ENCODE assay signal across 8 cellular contexts in genomic region chr7:23298885-23299769, GRCh38. TPM values are rescaled to one million over a fixed set of nuclear protein-coding genes. Genes with fewer than 3 reads are reported as not detected.
DNase-seq lines count a peak whose midpoint lies in the region; ATAC-seq and TF ChIP-seq lines count a peak whose summit lies in the region.

TSS of gene MALSU1 (plus strand) at chr7:23299339. CDS start at chr7:23299353, 14 bp downstream.

- no peaks in the 10 kb centered on the region for H3K27me3 Mint-ChIP-seq in T-helper 2 cell treated with Interferon-gamma antibody and Interleukin-4, amounts not matched to agents 5 μg/mL and 100 μg/mL, for 36 hours (ENCODE audit: low read depth)

- H3K4me1 ChIP-seq in ascending aorta (peaks cover 8 to 17% of the 10 kb centered on the region in 2 donors), right cardiac atrium (ENCODE audit: control insufficient read depth, insufficient read depth, low read length) (peaks cover 3% of the 10 kb centered on the region), uterus (peaks cover 6 to 15% of the 10 kb centered on the region in 2 donors)

- peak within 1 kb of the TSS; percentile 78 to 91 for H3K4me3 ChIP-seq in ascending aorta
- peak within 1 kb of the TSS; percentile 92 for H3K4me3 ChIP-seq in right cardiac atrium (ENCODE audit: low read length)
- peak within 1 kb of the TSS; percentile 80 to 95 for H3K4me3 ChIP-seq in uterus

- H3K36me3 ChIP-seq in ascending aorta = peaks cover 8 to 13% of the 10 kb centered on the region in 2 donors
- no peaks in the 10 kb centered on the region for H3K36me3 ChIP-seq in uterus

- intact Hi-C loops in ascending aorta (cut with DNase I) = loop anchor here (1.0 to 10.0 kb wide), 6 partner anchors 118 to 1872 kb away; partner anchors contain the start of genes CCDC126, IL6 and TRA2A
- intact Hi-C loops in right cardiac atrium (cut with DNase I) = no loop called here
- intact Hi-C loops in uterus (cut with DNase I; ENCODE audit: low total_unique reads) = no loop called here

- H3K9me3 Mint-ChIP-seq in T-helper 2 cell treated with Interferon-gamma antibody and Interleukin-4, amounts not matched to agents 5 μg/mL and 100 μg/mL, for 36 hours = peaks cover 7% of the 10 kb centered on the region

- TF ChIP-seq CTCF in ascending aorta (IDR thresholded peaks at IDR 0.05) (no peak), uterus (IDR thresholded peaks at IDR 0.05) (no peak)

- WGBS in right cardiac atrium = 1% methylated on average over 59 of the region's 59 CpGs

- peaks cover 34% of the 10 kb centered on the region for H3K4me1 Mint-ChIP-seq in T-helper 2 cell treated with Interferon-gamma antibody and Interleukin-4, amounts not matched to agents 5 μg/mL and 100 μg/mL, for 36 hours (ENCODE audit: low read depth)

- H3K27ac Mint-ChIP-seq in T-helper 2 cell treated with Interferon-gamma antibody and Interleukin-4, amounts not matched to agents 5 μg/mL and 100 μg/mL, for 36 hours = peak within 1 kb of the TSS; percentile 90

- no peaks in the 10 kb centered on the region for H3K27me3 ChIP-seq in ascending aorta
- H3K27me3 ChIP-seq in right cardiac atrium (ENCODE audit: control insufficient read depth, insufficient read depth) = no peaks in the 10 kb centered on the region
- no peaks in the 10 kb centered on the region for H3K27me3 ChIP-seq in uterus

- H3K36me3 Mint-ChIP-seq in T-helper 2 cell treated with Interferon-gamma antibody and Interleukin-4, amounts not matched to agents 5 μg/mL and 100 μg/mL, for 36 hours (ENCODE audit: low read depth) = peaks cover 25% of the 10 kb centered on the region

- H3K27ac ChIP-seq in ascending aorta (peak within 1 kb of the TSS; percentile 75 to 79), right cardiac atrium (ENCODE audit: low read length) (peak within 1 kb of the TSS; percentile 60), uterus (peak within 1 kb of the TSS; percentile 77 to 78)

- peak; percentile 95 for DNase-seq in NCI-H1930 (lab: John Stamatoyannopoulos, UW)
- peak; percentile 97 for DNase-seq in T-helper 2 cell treated with Interferon-gamma antibody and Interleukin-4, amounts not matched to agents 5 μg/mL and 100 μg/mL, for 36 hours (ENCODE audit: low spot score)
- peak; percentile 79 to 99 for DNase-seq in ascending aorta (ENCODE audit: low spot score in 2 of 2)
- peak; percentile 97 to 99 (median 98) for DNase-seq in right cardiac atrium
- peak; percentile 88 for DNase-seq in pulmonary artery endothelial cell (ENCODE audit: low read depth, low spot score)
- peak; percentile 96 to 97 for DNase-seq in uterus

- TF ChIP-seq POLR2A in uterus (IDR thresholded peaks at IDR 0.05) = peak; percentile 86 to 90

- ATAC-seq in GM18502 (IDR thresholded peaks at IDR 0.05; ENCODE audit: poor library complexity, unreplicated experiment) (peak; percentile 99), HG02970 (IDR thresholded peaks at IDR 0.05; ENCODE audit: low FRiP score, unreplicated experiment) (peak; percentile 97), right cardiac atrium (peak; percentile 100)

- H3K4me3 Mint-ChIP-seq in T-helper 2 cell treated with Interferon-gamma antibody and Interleukin-4, amounts not matched to agents 5 μg/mL and 100 μg/mL, for 36 hours = peak within 1 kb of the TSS; percentile 97

- H3K9me3 ChIP-seq in ascending aorta (no peaks in the 10 kb centered on the region), right cardiac atrium (ENCODE audit: control insufficient read depth, low read length) (no peaks in the 10 kb centered on the region), uterus (no peaks in the 10 kb centered on the region)

RNA-seq across cellular contexts. Expression of gene MALSU1, which starts in this region (rescaled TPM):
- total RNA-seq in ascending aorta (22.4 TPM), right cardiac atrium (10 to 100 TPM; 64.6 to 80.7 (median 70.2) TPM), pulmonary artery endothelial cell (104 and 121 TPM in 2 replicates), uterus (100 to 1,000 TPM in 1 of 4 donors, 10 to 100 TPM in 3; 33.7 to 117 (median 46.3) TPM)
- polyA plus RNA-seq in right cardiac atrium = 68.4 TPM

Comparison
In these comparisons a context has a peak if more than half of its experiments do, and no peak if none do; other contexts are left out.
1. Peak in every context shown above with its lines: DNase-seq, ATAC-seq, H3K4me3 ChIP-seq and H3K27ac ChIP-seq.